3 cellular contexts compared by ENCODE assay signal in genomic region chr16:74419811-74420210, GRCh38. TPM values are rescaled to one million over a fixed set of nuclear protein-coding genes. Genes with fewer than 3 reads are reported as not detected.
"Had no signal": no experiment of that assay in that cellular context is flagged by ENCODE, and none has a peak within 500 bp of the region (broad histone marks: within the 10 kb centered on the region; RNA-seq: fewer than 3 reads in every experiment).

No MANE protein-coding gene starts in this region.

RNA-seq across cellular contexts. Expression of gene CLEC18B, which starts 1.5 kb away (rescaled TPM):
- total RNA-seq: RPMI7951, SJCRH30 had no signal

RNA-seq across cellular contexts. Expression of gene NPIPB15, which starts 43.7 kb away (rescaled TPM):
- total RNA-seq: Right ventricle myocardium inferior, RPMI7951 had no signal
